In the genomic region with DNA sequence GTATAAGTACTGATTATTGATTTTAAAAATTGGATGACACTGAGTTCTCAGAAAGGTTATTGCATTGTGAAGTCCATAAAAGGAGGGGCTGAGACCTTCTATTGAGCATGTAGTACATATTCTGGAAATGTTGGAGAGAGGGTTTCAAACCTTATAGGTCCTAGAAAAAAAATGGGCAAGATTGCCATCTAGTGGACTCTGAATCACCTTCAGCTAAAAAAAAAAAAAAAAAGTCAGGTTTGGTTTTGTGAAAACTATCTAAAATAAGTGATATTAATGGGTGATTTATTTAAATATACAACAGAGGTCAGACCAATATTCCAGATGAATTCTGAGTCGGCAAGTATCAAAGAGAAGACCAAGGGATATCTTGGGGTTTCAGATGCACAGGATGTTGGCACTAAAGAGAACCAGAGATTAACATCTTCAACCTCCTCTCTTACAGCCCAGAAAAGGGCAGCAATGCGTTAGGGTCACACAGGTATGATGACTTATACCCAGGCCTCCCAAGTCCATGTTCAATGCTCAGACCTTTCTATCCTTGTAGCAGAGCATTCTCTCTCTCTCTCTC, we compare ENCODE assay signal across 8 cellular contexts.
DNase-seq lines count a peak whose midpoint lies in the region; ATAC-seq, FAIRE-seq and TF ChIP-seq lines count a peak whose summit lies in the region.

No MANE protein-coding gene starts in this region.

- CTCF ChIA-PET in endothelial cell of umbilical vein (lab: Charles Lee) = interaction anchor here (0.6 to 2.2 kb wide), 7 partner anchors 10 to 1644 kb away, joined by 3 to 22 read pairs (median 4); no protein-coding TSS in a partner anchor

- H3K27me3 ChIP-seq in endothelial cell of umbilical vein (ENCODE audit: control insufficient read depth in 2 of 2, insufficient read depth in 2 of 2, low read length in 2 of 2) = no peaks in the 10 kb centered on the region

- no TSS peak for BruUV-seq in endothelial cell of umbilical vein (replicated peaks; lab: Mats Ljungman, UMichigan)

- H3K4me3 ChIP-seq in AG09309 (ENCODE audit: control insufficient read depth, low read depth, low read length) (no peak overlapping the region), endothelial cell of umbilical vein (replicated peaks in 1 of 3; ENCODE audit: insufficient read depth in 1 of 3, low read depth in 1 of 3, low read length in 3 of 3) (no peak overlapping the region)

- H3K9me1 ChIP-seq in endothelial cell of umbilical vein (replicated peaks; ENCODE audit: control insufficient read depth, extremely low read depth, insufficient read depth, low read length) = no peaks in the 10 kb centered on the region

- no peak overlapping the region for H3K9ac ChIP-seq in endothelial cell of umbilical vein (replicated peaks; ENCODE audit: extremely low read depth, insufficient read depth, low read length)

- H4K20me1 ChIP-seq in endothelial cell of umbilical vein (replicated peaks; ENCODE audit: control insufficient read depth, extremely low read depth, insufficient read depth, low read length) = no peaks in the 10 kb centered on the region

- no peaks in the 10 kb centered on the region for H3K4me1 ChIP-seq in endothelial cell of umbilical vein (ENCODE audit: control insufficient read depth, extremely low read depth, insufficient read depth, low read length)

- FAIRE-seq in endothelial cell of umbilical vein (lab: Jason Lieb, UNC) = peak; percentile 12

- dilution Hi-C loops in endothelial cell of umbilical vein (cut with MboI; ENCODE audit: extremely low pct_ligation_motif_present, low sequenced_read_pairs) = no loop called here

- H3K4me2 ChIP-seq in endothelial cell of umbilical vein (ENCODE audit: insufficient read depth, low read length) = no peak overlapping the region

- no peak overlapping the region for H2AFZ ChIP-seq in endothelial cell of umbilical vein (ENCODE audit: low read depth, low read length)

- POLR2A ChIA-PET in endothelial cell of umbilical vein (lab: Charles Lee) = no interaction called here

- H3K79me2 ChIP-seq in endothelial cell of umbilical vein (ENCODE audit: control insufficient read depth, insufficient read depth, low read length) = no peaks in the 10 kb centered on the region

- no peaks in the 10 kb centered on the region for H3K36me3 ChIP-seq in endothelial cell of umbilical vein (ENCODE audit: control insufficient read depth in 2 of 2, extremely low read depth in 1 of 2, insufficient read depth in 2 of 2, low read length in 2 of 2)

- H3K9me3 ChIP-seq in endothelial cell of umbilical vein (replicated peaks; ENCODE audit: control insufficient read depth, insufficient read depth, low read length) = no peaks in the 10 kb centered on the region

- TF ChIP-seq CTCF in AG09309 (IDR thresholded peaks at IDR 0.05; ENCODE audit: control insufficient read depth, insufficient read depth, low read depth, low read length, missing control alignments) (peak; percentile 34), endothelial cell of umbilical vein (IDR thresholded peaks at IDR 0.05; ENCODE audit: extremely low read depth in 1 of 2, insufficient read depth in 1 of 2, low read depth in 1 of 2, low read length in 2 of 2) (peak in 1 of 2 donors; percentile 34)

- peak; percentile 59 for ATAC-seq in GM18868 (IDR thresholded peaks at IDR 0.05; ENCODE audit: unreplicated experiment)
- no peak for ATAC-seq in GM18858 (IDR thresholded peaks at IDR 0.05; ENCODE audit: unreplicated experiment)

- intact Hi-C loops in endothelial cell of umbilical vein (cut with micrococcal nuclease) = loop anchor here (2.0 kb wide), 1 partner anchor 690 kb away; no protein-coding TSS in a partner anchor

- H3K27ac ChIP-seq in endothelial cell of umbilical vein (ENCODE audit: insufficient read depth, low read depth, low read length) = no peak overlapping the region

- DNase-seq in AG09309 (ENCODE audit: low read depth) = no peak
- DNase-seq in NCI-H345 treated with DMSO at 0.1 percent for 48 hours (lab: John Stamatoyannopoulos, UW; ENCODE audit: unreplicated experiment) = peak; percentile 7
- peak; percentile 16 for DNase-seq in endothelial cell of umbilical vein (ENCODE audit: low read depth, low spot score)
- DNase-seq in superior temporal gyrus (ENCODE audit: extremely low spot score) = peak; percentile 88
- no peak for DNase-seq in central memory CD4-positive, alpha-beta T cell
- DNase-seq in activated CD4-positive, alpha-beta T cell treated with anti-CD3 and anti-CD28 coated beads, Interleukin-2, amount 50 U/mL, for 4 hours = no peak

- no peak for TF ChIP-seq POLR2A in endothelial cell of umbilical vein (IDR thresholded peaks at IDR 0.05; ENCODE audit: low read depth, low read length)

TF ChIP-seq in endothelial cell of umbilical vein, 7 proteins besides CTCF, POLR2A, EP300 and RAD21:
- TF ChIP-seq MAX (IDR thresholded peaks at IDR 0.05; ENCODE audit: insufficient read depth, insufficient read length) = no peak

Comparison
In these comparisons a context has a peak if more than half of its experiments do, and no peak if none do; other contexts are left out.
1. DNase-seq: peak in NCI-H345 treated with DMSO at 0.1 percent for 48 hours (single experiment), endothelial cell of umbilical vein (single experiment) and superior temporal gyrus (single experiment); none in AG09309 (single experiment), central memory CD4-positive, alpha-beta T cell (single experiment) and activated CD4-positive, alpha-beta T cell treated with anti-CD3 and anti-CD28 coated beads, Interleukin-2, amount 50 U/mL, for 4 hours (0 of 2).